27 cellular contexts compared by ENCODE assay signal in genomic region chr2:188330316-188331053, GRCh38. TPM values are rescaled to one million over a fixed set of nuclear protein-coding genes. Genes with fewer than 3 reads are reported as not detected.
"Had no signal": no experiment of that assay in that cellular context is flagged by ENCODE, and none has a peak within 500 bp of the region (broad histone marks: within the 10 kb centered on the region; RNA-seq: fewer than 3 reads in every experiment).

No MANE protein-coding gene starts in this region.

- H3K27ac ChIP-seq: Peyer's patch, RWPE1, SJCRH30, VCaP had no signal

- H3K4me3 Mint-ChIP-seq: activated CD4-positive, alpha-beta memory T cell treated with anti-CD3 and anti-CD28 coated beads, Interleukin-2, amount 10 ng/mL, durations not matched to agents 7 days and 5 days; activated CD4-positive, alpha-beta T cell treated with anti-CD3 and anti-CD28 coated beads for 36 hours; activated naive CD8-positive, alpha-beta T cell treated with anti-CD3 and anti-CD28 coated beads, Interleukin-2, amount 50 U/mL, for 24 hours had no signal

- H3K9me3 ChIP-seq: Peyer's patch, SJCRH30, SK-N-SH had no signal

- H3K27me3 Mint-ChIP-seq: activated CD4-positive, alpha-beta memory T cell treated with anti-CD3 and anti-CD28 coated beads, Interleukin-2, amount 10 ng/mL, durations not matched to agents 7 days and 5 days; activated CD4-positive, alpha-beta T cell treated with anti-CD3 and anti-CD28 coated beads for 36 hours; activated naive CD8-positive, alpha-beta T cell treated with anti-CD3 and anti-CD28 coated beads, Interleukin-2, amount 50 U/mL, for 24 hours had no signal

- H3K27ac Mint-ChIP-seq: activated CD4-positive, alpha-beta memory T cell treated with anti-CD3 and anti-CD28 coated beads, Interleukin-2, amount 10 ng/mL, durations not matched to agents 7 days and 5 days; activated CD4-positive, alpha-beta T cell treated with anti-CD3 and anti-CD28 coated beads for 36 hours; activated naive CD4-positive, alpha-beta T cell treated with anti-CD3 and anti-CD28 coated beads, Interleukin-2, amount 50 U/mL, for 72 hours; activated naive CD8-positive, alpha-beta T cell treated with anti-CD3 and anti-CD28 coated beads, Interleukin-2, amount 50 U/mL, for 24 hours had no signal

- FAIRE-seq: colon had no signal

- H3K9me3 Mint-ChIP-seq: activated CD4-positive, alpha-beta memory T cell treated with anti-CD3 and anti-CD28 coated beads, Interleukin-2, amount 10 ng/mL, durations not matched to agents 7 days and 5 days; activated naive CD4-positive, alpha-beta T cell treated with anti-CD3 and anti-CD28 coated beads, Interleukin-2, amount 50 U/mL, for 72 hours; activated naive CD8-positive, alpha-beta T cell treated with anti-CD3 and anti-CD28 coated beads, Interleukin-2, amount 50 U/mL, for 24 hours had no signal

- H3K27me3 ChIP-seq: Peyer's patch, SJCRH30 had no signal

- H3K4me3 ChIP-seq: Peyer's patch, SJCRH30 had no signal

- H3K4me1 Mint-ChIP-seq: activated CD4-positive, alpha-beta memory T cell treated with anti-CD3 and anti-CD28 coated beads, Interleukin-2, amount 10 ng/mL, durations not matched to agents 7 days and 5 days; activated CD4-positive, alpha-beta T cell treated with anti-CD3 and anti-CD28 coated beads for 36 hours; activated naive CD8-positive, alpha-beta T cell treated with anti-CD3 and anti-CD28 coated beads, Interleukin-2, amount 50 U/mL, for 24 hours had no signal

- H3K4me2 ChIP-seq: SK-N-SH had no signal

- H3K36me3 Mint-ChIP-seq: activated naive CD4-positive, alpha-beta T cell treated with anti-CD3 and anti-CD28 coated beads, Interleukin-2, amount 50 U/mL, for 72 hours had no signal

- DNase-seq: activated CD4-positive, alpha-beta memory T cell treated with anti-CD3 and anti-CD28 coated beads, Interleukin-2, amount 10 ng/mL, durations not matched to agents 7 days and 5 days; activated CD4-positive, alpha-beta T cell treated with anti-CD3 and anti-CD28 coated beads for 36 hours; activated CD4-positive, alpha-beta T cell treated with anti-CD3 and anti-CD28 coated beads, Interleukin-2, amount 50 U/mL, for 1 hour; activated effector memory CD4-positive, alpha-beta T cell treated with anti-CD3 and anti-CD28 coated beads, Interleukin-2, amount 50 U/mL, for 16 hours; activated naive CD4-positive, alpha-beta T cell treated with Interleukin-2 at 50 U/mL for 16 hours; activated naive CD8-positive, alpha-beta T cell treated with anti-CD3 and anti-CD28 coated beads, Interleukin-2, amount 50 U/mL, for 24 hours; cerebellar nuclear complex; Kasumi-1; NCI-H1048; NCI-H146; NCI-H187 treated with DMSO at 0.1 percent for 48 hours; NCI-H2171; NCI-H2227 treated with DMSO at 0.1 percent for 48 hours; NCI-H526; NCI-H774; OCI-M1; Peyer's patch; Right ventricle myocardium superior; SJCRH30; SK-N-SH; T-helper 1 cell had no signal

- H3K36me3 ChIP-seq: Peyer's patch, SJCRH30 had no signal

- ATAC-seq: activated CD4-positive, alpha-beta T cell treated with anti-CD3 and anti-CD28 coated beads for 36 hours; activated naive CD4-positive, alpha-beta T cell treated with anti-CD3 and anti-CD28 coated beads, Interleukin-2, amount 50 U/mL, for 72 hours; activated naive CD8-positive, alpha-beta T cell treated with anti-CD3 and anti-CD28 coated beads, Interleukin-2, amount 50 U/mL, for 24 hours had no signal

- H3K9ac ChIP-seq: SK-N-SH had no signal

RNA-seq across cellular contexts. Expression of gene GULP1, which starts 38.8 kb away (rescaled TPM):
- total RNA-seq: activated CD4-positive, alpha-beta memory T cell treated with anti-CD3 and anti-CD28 coated beads, Interleukin-2, amount 10 ng/mL, durations not matched to agents 7 days and 5 days; activated CD4-positive, alpha-beta T cell treated with anti-CD3 and anti-CD28 coated beads for 36 hours; activated CD8-positive, alpha-beta memory T cell treated with anti-CD3 and anti-CD28 coated beads for 36 hours; activated naive CD4-positive, alpha-beta T cell treated with anti-CD3 and anti-CD28 coated beads, Interleukin-2, amount 50 U/mL, for 72 hours; T-helper 2 cell treated with Interferon-gamma antibody and Interleukin-4, amounts not matched to agents 100 ng/mL and 5 ng/mL, for 36 hours had no signal
